In the genomic region with DNA sequence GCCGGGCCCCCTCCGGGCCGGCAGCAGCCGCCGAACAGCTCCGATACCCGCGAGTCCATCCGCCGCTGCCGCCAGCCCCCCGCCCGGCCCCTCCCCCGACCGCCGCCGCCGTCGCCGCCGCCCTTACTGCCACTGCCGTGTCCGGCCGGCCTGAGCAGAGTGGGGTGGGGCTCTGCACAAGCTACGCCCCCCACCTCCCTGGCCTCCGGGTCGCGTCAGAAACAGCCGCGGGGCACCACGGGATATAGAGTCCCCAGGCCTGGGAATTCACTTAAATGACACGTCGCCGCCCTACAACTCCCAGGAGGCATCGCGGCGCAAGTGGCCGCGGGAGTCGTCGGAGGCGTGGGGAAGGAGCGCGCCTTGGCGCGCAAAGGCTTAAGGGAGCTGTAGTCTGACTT, we compare ENCODE assay signal across 1 cellular context.
TF ChIP-seq lines count a peak whose summit lies in the region.

A gene with protein sequence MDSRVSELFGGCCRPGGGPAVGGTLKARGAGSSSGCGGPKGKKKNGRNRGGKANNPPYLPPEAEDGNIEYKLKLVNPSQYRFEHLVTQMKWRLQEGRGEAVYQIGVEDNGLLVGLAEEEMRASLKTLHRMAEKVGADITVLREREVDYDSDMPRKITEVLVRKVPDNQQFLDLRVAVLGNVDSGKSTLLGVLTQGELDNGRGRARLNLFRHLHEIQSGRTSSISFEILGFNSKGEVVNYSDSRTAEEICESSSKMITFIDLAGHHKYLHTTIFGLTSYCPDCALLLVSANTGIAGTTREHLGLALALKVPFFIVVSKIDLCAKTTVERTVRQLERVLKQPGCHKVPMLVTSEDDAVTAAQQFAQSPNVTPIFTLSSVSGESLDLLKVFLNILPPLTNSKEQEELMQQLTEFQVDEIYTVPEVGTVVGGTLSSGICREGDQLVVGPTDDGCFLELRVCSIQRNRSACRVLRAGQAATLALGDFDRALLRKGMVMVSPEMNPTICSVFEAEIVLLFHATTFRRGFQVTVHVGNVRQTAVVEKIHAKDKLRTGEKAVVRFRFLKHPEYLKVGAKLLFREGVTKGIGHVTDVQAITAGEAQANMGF (minus strand): TSS at position 161 of the 401 bp plus-strand sequence. CDS start 102 bp downstream, at position 59.

TF ChIP-seq in HCT116, 20 proteins besides CTCF, POLR2A, EP300 and RAD21 (continued from another document):
- TF ChIP-seq EZH2phosphoT487 (IDR thresholded peaks at IDR 0.05; ENCODE audit: borderline replicate concordance) (no peak), CEBPB (IDR thresholded peaks at IDR 0.05; ENCODE audit: low read depth) (no peak), ZFX (IDR thresholded peaks at IDR 0.05) (peak; percentile 20; the same call in 1 of the 2 replicates), TCF7L2 (IDR thresholded peaks at IDR 0.05; ENCODE audit: borderline replicate concordance, extremely low read depth, insufficient read depth, insufficient read length) (peak; percentile 38), CBX3 (IDR thresholded peaks at IDR 0.05; ENCODE audit: low read depth) (no peak), EGR1 (IDR thresholded peaks at IDR 0.05; ENCODE audit: low read depth) (no peak), EZH2 (IDR thresholded peaks at IDR 0.05) (no peak), SIN3A (IDR thresholded peaks at IDR 0.05; ENCODE audit: low read depth) (no peak), FOSL1 (IDR thresholded peaks at IDR 0.05; ENCODE audit: low read depth) (no peak)
- TF ChIP-seq, protein P1, sequence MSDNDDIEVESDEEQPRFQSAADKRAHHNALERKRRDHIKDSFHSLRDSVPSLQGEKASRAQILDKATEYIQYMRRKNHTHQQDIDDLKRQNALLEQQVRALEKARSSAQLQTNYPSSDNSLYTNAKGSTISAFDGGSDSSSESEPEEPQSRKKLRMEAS (IDR thresholded peaks at IDR 0.05), result no peak
- TF ChIP-seq, protein P2, sequence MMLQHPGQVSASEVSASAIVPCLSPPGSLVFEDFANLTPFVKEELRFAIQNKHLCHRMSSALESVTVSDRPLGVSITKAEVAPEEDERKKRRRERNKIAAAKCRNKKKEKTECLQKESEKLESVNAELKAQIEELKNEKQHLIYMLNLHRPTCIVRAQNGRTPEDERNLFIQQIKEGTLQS (IDR thresholded peaks at IDR 0.05), result no peak
- TF ChIP-seq, protein P3, sequence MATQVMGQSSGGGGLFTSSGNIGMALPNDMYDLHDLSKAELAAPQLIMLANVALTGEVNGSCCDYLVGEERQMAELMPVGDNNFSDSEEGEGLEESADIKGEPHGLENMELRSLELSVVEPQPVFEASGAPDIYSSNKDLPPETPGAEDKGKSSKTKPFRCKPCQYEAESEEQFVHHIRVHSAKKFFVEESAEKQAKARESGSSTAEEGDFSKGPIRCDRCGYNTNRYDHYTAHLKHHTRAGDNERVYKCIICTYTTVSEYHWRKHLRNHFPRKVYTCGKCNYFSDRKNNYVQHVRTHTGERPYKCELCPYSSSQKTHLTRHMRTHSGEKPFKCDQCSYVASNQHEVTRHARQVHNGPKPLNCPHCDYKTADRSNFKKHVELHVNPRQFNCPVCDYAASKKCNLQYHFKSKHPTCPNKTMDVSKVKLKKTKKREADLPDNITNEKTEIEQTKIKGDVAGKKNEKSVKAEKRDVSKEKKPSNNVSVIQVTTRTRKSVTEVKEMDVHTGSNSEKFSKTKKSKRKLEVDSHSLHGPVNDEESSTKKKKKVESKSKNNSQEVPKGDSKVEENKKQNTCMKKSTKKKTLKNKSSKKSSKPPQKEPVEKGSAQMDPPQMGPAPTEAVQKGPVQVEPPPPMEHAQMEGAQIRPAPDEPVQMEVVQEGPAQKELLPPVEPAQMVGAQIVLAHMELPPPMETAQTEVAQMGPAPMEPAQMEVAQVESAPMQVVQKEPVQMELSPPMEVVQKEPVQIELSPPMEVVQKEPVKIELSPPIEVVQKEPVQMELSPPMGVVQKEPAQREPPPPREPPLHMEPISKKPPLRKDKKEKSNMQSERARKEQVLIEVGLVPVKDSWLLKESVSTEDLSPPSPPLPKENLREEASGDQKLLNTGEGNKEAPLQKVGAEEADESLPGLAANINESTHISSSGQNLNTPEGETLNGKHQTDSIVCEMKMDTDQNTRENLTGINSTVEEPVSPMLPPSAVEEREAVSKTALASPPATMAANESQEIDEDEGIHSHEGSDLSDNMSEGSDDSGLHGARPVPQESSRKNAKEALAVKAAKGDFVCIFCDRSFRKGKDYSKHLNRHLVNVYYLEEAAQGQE (IDR thresholded peaks at IDR 0.05; ENCODE audit: low read depth), result no peak
